ENCODE assay signal across 18 cellular contexts in genomic region chr2:238173692-238174091, GRCh38. TPM values are rescaled to one million over a fixed set of nuclear protein-coding genes. Genes with fewer than 3 reads are reported as not detected.
DNase-seq lines count a peak whose midpoint lies in the region; ATAC-seq and TF ChIP-seq lines count a peak whose summit lies in the region.
"Had no signal": no experiment of that assay in that cellular context is flagged by ENCODE, and none has a peak within 500 bp of the region (broad histone marks: within the 10 kb centered on the region; RNA-seq: fewer than 3 reads in every experiment).

No MANE protein-coding gene starts in this region.

- POLR2A ChIA-PET in A673 (lab: Charles Lee; ENCODE audit: low non-redundant PET) = no interaction called here

- DNase-seq in A673 (ENCODE audit: low spot score) = no peak
- DNase-seq in activated naive CD8-positive, alpha-beta T cell treated with anti-CD3 and anti-CD28 coated beads, Interleukin-2, amount 50 U/mL, for 24 hours = no peak
- DNase-seq in fibroblast of villous mesenchyme (ENCODE audit: low read depth) = no peak
- DNase-seq in NCI-H146 treated with DMSO at 0.1 percent for 48 hours (lab: John Stamatoyannopoulos, UW; ENCODE audit: unreplicated experiment) = no peak
- DNase-seq: activated gamma-delta T cell, C1 segment of cervical spinal cord, hippocampal formation, Kasumi-1, left ventricle myocardium inferior, NCI-H187, NCI-H774, T-helper 9 cell, tibial artery had no signal

- intact Hi-C loops in A673 (cut with micrococcal nuclease; ENCODE audit: unreplicated experiment) = no loop called here

- H3K4me1 Mint-ChIP-seq in activated naive CD8-positive, alpha-beta T cell treated with anti-CD3 and anti-CD28 coated beads, Interleukin-2, amount 50 U/mL, for 24 hours = peaks cover 3% of the 10 kb centered on the region

- peaks cover 49% of the 10 kb centered on the region for H3K36me3 Mint-ChIP-seq in activated naive CD8-positive, alpha-beta T cell treated with anti-CD3 and anti-CD28 coated beads, Interleukin-2, amount 50 U/mL, for 24 hours (ENCODE audit: low read depth)

- H3K9me3 Mint-ChIP-seq in activated naive CD8-positive, alpha-beta T cell treated with anti-CD3 and anti-CD28 coated beads, Interleukin-2, amount 50 U/mL, for 24 hours = no peaks in the 10 kb centered on the region

- H3K36me3 ChIP-seq in A673 (ENCODE audit: insufficient read depth, low read length, poor library complexity, severe bottlenecking) = peaks cover 66% of the 10 kb centered on the region

- no TSS peak for BruUV-seq in A673 (replicated peaks; lab: Mats Ljungman, UMichigan)

- peak; percentile 52 for ATAC-seq in activated naive CD8-positive, alpha-beta T cell treated with anti-CD3 and anti-CD28 coated beads, Interleukin-2, amount 50 U/mL, for 24 hours
- ATAC-seq in HG03280 (IDR thresholded peaks at IDR 0.05; ENCODE audit: unreplicated experiment) (no peak), GM19452 (IDR thresholded peaks at IDR 0.05; ENCODE audit: unreplicated experiment) (no peak), esophagus mucosa (no peak)

- H3K4me3 Mint-ChIP-seq in activated naive CD8-positive, alpha-beta T cell treated with anti-CD3 and anti-CD28 coated beads, Interleukin-2, amount 50 U/mL, for 24 hours = no peak overlapping the region

- H3K27me3 Mint-ChIP-seq in activated naive CD8-positive, alpha-beta T cell treated with anti-CD3 and anti-CD28 coated beads, Interleukin-2, amount 50 U/mL, for 24 hours = no peaks in the 10 kb centered on the region

- no peaks in the 10 kb centered on the region for H3K27me3 ChIP-seq in A673 (replicated peaks; ENCODE audit: insufficient read depth, low read depth, low read length, poor library complexity)
- H3K27me3 ChIP-seq: tibial artery had no signal

- CTCF ChIA-PET in A673 (lab: Charles Lee) = no interaction called here

- TF ChIP-seq CTCF in A673 (conservative IDR thresholded peaks at IDR 0.05; ENCODE audit: low read depth, low read length) (peak; percentile 43; the same call in 1 of the 2 replicates), GM12874 (IDR thresholded peaks at IDR 0.05; ENCODE audit: insufficient read depth, low read depth, low read length) (peak; percentile 31; the same call in 1 of the 2 replicates), fibroblast of villous mesenchyme (IDR thresholded peaks at IDR 0.05; ENCODE audit: insufficient read depth, low read depth, low read length) (peak; percentile 17)

- no peak overlapping the region for H3K27ac ChIP-seq in A673 (ENCODE audit: low read depth, low read length, poor library complexity, severe bottlenecking)
- H3K27ac ChIP-seq: left ventricle myocardium inferior, tibial artery had no signal

- H3K27ac Mint-ChIP-seq in activated naive CD8-positive, alpha-beta T cell treated with anti-CD3 and anti-CD28 coated beads, Interleukin-2, amount 50 U/mL, for 24 hours = no peak overlapping the region

- no peaks in the 10 kb centered on the region for H3K9me3 ChIP-seq in A673 (ENCODE audit: low read depth, low read length, poor library complexity, severe bottlenecking)
- H3K9me3 ChIP-seq: HAP-1, left ventricle myocardium inferior, tibial artery had no signal

- no peak overlapping the region for H3K4me3 ChIP-seq in A673 (ENCODE audit: low read depth, low read length, poor library complexity, severe bottlenecking)
- no peak overlapping the region for H3K4me3 ChIP-seq in fibroblast of villous mesenchyme (ENCODE audit: low read depth, low read length)
- H3K4me3 ChIP-seq: HAP-1, left ventricle myocardium inferior, tibial artery had no signal

- H3K4me1 ChIP-seq in A673 (ENCODE audit: insufficient read depth, low read length, poor library complexity, severe bottlenecking) = peaks cover 16% of the 10 kb centered on the region

RNA-seq across cellular contexts. Expression of gene ERFE, which starts 14.9 kb away (rescaled TPM):
- total RNA-seq in A673 (2021) (6.1 and 8.6 TPM in 2 replicates), fibroblast of villous mesenchyme (0.86 and 2.9 TPM in 2 replicates), esophagus mucosa (0.44 TPM)

RNA-seq across cellular contexts. Expression of gene ILKAP, which starts 29.8 kb away (rescaled TPM):
- total RNA-seq in A673 (2021) (65.1 and 71.6 TPM in 2 replicates), fibroblast of villous mesenchyme (21.6 and 22.5 TPM in 2 replicates), esophagus mucosa (29.5 TPM)

RNA-seq across cellular contexts. Expression of gene KLHL30, which starts 35.2 kb away (rescaled TPM):
- 0.09 TPM in 1 of 2 replicates, not detected in the other for total RNA-seq in A673 (2021)
- total RNA-seq in fibroblast of villous mesenchyme = 0.43 and 2.3 TPM in 2 replicates
- total RNA-seq in esophagus mucosa = 0.08 TPM
